In the genomic region with DNA sequence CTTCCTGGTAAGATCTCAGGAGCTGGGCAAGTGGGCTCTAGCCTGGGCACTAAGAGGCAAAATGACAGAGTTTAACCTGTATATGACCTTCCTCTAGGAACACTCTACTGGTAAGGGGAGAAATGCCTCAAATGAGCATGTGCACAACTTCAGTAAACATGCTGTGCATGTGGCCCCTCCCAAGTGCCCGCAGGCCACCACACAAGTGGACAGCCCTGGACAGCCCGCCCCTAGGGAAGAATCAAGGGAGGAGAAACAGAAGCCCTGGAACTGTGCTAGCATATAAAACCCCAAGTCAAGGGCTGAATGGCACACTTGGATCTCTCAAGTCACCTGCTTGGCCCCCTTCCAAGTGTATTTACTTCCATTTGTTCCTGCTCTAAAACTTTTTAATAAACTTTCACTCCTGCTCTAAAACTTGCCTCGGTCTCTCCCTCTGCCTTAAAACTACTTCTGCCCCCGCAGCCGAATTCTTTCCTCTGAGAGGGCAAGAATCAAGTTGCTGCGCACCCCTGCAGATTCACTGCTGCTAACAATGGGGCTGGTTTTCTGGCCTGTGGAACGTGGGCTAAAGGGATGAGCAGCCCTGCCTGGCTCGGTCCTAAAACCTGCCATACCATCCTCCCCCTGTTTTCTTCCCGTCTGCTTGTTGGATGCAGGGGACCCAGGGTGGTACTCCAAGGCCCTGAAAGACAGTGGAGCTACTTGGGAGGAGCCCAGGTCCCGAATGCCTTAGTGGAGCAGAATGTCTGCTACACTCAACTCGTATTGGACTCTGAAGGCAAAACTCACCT, we compare ENCODE assay signal across 1 cellular context.
TF ChIP-seq lines count a peak whose summit lies in the region.

No MANE protein-coding gene starts in this region.

TF ChIP-seq in WTC11, 78 proteins besides CTCF, POLR2A, EP300 and RAD21 (continued from another document):
- TF ChIP-seq, protein P1, sequence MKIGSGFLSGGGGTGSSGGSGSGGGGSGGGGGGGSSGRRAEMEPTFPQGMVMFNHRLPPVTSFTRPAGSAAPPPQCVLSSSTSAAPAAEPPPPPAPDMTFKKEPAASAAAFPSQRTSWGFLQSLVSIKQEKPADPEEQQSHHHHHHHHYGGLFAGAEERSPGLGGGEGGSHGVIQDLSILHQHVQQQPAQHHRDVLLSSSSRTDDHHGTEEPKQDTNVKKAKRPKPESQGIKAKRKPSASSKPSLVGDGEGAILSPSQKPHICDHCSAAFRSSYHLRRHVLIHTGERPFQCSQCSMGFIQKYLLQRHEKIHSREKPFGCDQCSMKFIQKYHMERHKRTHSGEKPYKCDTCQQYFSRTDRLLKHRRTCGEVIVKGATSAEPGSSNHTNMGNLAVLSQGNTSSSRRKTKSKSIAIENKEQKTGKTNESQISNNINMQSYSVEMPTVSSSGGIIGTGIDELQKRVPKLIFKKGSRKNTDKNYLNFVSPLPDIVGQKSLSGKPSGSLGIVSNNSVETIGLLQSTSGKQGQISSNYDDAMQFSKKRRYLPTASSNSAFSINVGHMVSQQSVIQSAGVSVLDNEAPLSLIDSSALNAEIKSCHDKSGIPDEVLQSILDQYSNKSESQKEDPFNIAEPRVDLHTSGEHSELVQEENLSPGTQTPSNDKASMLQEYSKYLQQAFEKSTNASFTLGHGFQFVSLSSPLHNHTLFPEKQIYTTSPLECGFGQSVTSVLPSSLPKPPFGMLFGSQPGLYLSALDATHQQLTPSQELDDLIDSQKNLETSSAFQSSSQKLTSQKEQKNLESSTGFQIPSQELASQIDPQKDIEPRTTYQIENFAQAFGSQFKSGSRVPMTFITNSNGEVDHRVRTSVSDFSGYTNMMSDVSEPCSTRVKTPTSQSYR (CRISPR knock-in tag; IDR thresholded peaks at IDR 0.05) = no peak
- TF ChIP-seq GABPB1 (CRISPR knock-in tag; IDR thresholded peaks at IDR 0.05) (no peak), NR1H2 (CRISPR knock-in tag; IDR thresholded peaks at IDR 0.05) (no peak)
